In the genomic region with DNA sequence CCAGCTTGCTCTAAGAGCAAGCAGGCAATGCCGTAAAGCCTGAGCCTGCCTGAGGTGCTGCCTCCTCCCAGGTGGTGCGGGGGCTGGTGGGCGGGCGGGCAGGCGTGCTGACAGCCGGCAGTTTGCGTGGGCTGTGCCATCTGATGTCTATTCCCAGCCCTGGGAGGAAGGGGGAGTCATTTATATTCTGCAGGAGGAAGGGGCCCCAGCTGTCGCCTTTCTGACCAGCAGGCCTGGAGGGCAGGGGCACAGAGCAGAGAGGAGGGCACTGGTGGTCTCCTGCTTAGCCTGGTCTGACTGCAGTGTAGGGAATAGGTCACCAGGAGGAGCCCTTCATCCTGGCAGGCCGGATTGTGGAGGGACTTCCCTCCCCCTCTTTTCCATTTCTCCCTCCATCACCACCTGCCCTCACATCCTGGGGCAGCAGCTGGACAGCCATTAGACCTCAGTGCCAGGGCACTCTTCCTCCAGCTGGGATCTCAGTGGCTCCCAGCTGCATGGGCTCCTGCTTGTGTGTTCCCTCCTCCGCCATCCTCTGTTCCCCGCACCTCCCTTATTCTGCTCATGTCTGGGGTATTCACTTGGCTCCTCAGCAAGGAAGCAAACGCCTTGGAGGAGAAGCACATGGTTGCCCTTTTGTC, we compare ENCODE assay signal across 9 cellular contexts.
A peak's percentile ranks its signal among the peaks of the same experiment; 100 is the strongest.
DNase-seq lines count a peak whose midpoint lies in the region; ATAC-seq lines count a peak whose summit lies in the region.
"Had no signal": no experiment of that assay in that cellular context is flagged by ENCODE, and none has a peak within 500 bp of the region (broad histone marks: within the 10 kb centered on the region; RNA-seq: fewer than 3 reads in every experiment).

No MANE protein-coding gene starts in this region.

- DNase-seq in ELF-1 (ENCODE audit: low read depth, low spot score) = peak; percentile 80
- DNase-seq in NCI-H1105 (lab: John Stamatoyannopoulos, UW) = peak; percentile 30
- peak; percentile 46 for DNase-seq in activated T-cell treated with anti-CD3 and anti-CD28 coated beads for 4 hours
- peak; percentile 51 for DNase-seq in glomerular visceral epithelial cell (ENCODE audit: extremely low spot score)
- DNase-seq in stimulated activated naive CD8-positive, alpha-beta T cell treated with anti-CD3 and anti-CD28 coated beads, Interleukin-15, Interleukin-2, amounts not matched to agents 100 U/mL and 50 U/mL, for 24 hours = peak; percentile 55
- no peak for DNase-seq in activated gamma-delta T cell treated with Interleukin-2 at 50 U/mL for 16 hours
- DNase-seq: pancreas had no signal

- no peak for ATAC-seq in stimulated activated naive CD8-positive, alpha-beta T cell treated with anti-CD3 and anti-CD28 coated beads, Interleukin-15, Interleukin-2, amounts not matched to agents 100 U/mL and 50 U/mL, for 24 hours
- ATAC-seq in HG02870 (IDR thresholded peaks at IDR 0.05; ENCODE audit: unreplicated experiment) (no peak), GM21619 (IDR thresholded peaks at IDR 0.05; ENCODE audit: unreplicated experiment) (no peak)
